Comparison of ENCODE assay signal across 14 cellular contexts in genomic region chr12:27163048-27163715, GRCh38.
DNase-seq lines count a peak whose midpoint lies in the region; ATAC-seq, FAIRE-seq and TF ChIP-seq lines count a peak whose summit lies in the region.
"Had no signal": no experiment of that assay in that cellular context is flagged by ENCODE, and none has a peak within 500 bp of the region (broad histone marks: within the 10 kb centered on the region; RNA-seq: fewer than 3 reads in every experiment).

No MANE protein-coding gene starts in this region.

- peaks cover 0 to 6% (median 0%) of the 10 kb centered on the region in 4 experiments; a peak in 2 of 7 replicates for H3K4me1 ChIP-seq in H1 (replicated peaks in 1 of 4; ENCODE audit: control insufficient read depth in 3 of 4, insufficient read depth in 4 of 4, low read length in 3 of 4)
- H3K4me1 ChIP-seq: lower lobe of right lung, sigmoid colon had no signal

- H2BK120ac ChIP-seq in H1 (replicated peaks; ENCODE audit: low read depth, low read length): no peak overlapping the region

- H3K4me3 ChIP-seq in GM12875 (ENCODE audit: low read depth, low read length): no peak overlapping the region
- no peak overlapping the region for H3K4me3 ChIP-seq in H1 (ENCODE audit: extremely low read depth in 1 of 4, insufficient read depth in 2 of 4, low read depth in 3 of 4, low read length in 4 of 4)
- H3K4me3 ChIP-seq: lower lobe of right lung, sigmoid colon had no signal

- TF ChIP-seq EP300 in H1 (IDR thresholded peaks at IDR 0.05; ENCODE audit: borderline replicate concordance in 1 of 2, low read depth in 2 of 2, low read length in 2 of 2): no peak

- H3K36me3 ChIP-seq in H1 (ENCODE audit: control insufficient read depth in 2 of 4, insufficient read depth in 4 of 4, low read length in 3 of 4): no peaks in the 10 kb centered on the region
- H3K36me3 ChIP-seq: lower lobe of right lung, sigmoid colon had no signal

- no peaks in the 10 kb centered on the region for H3K79me2 ChIP-seq in H1 (ENCODE audit: control insufficient read depth in 1 of 2, insufficient read depth in 2 of 2, low read length in 2 of 2)

- POLR2A ChIA-PET in H1 (lab: Charles Lee; ENCODE audit: partially characterized antibody): no interaction called here

- DNase-seq in NCI-H524 treated with DMSO at 0.1 percent for 48 hours (lab: John Stamatoyannopoulos, UW) (peak; percentile 69), H1 (ENCODE audit: low read depth in 1 of 2, low spot score in 2 of 2) (no peak), NCI-H1092 treated with DMSO at 0.1 percent for 48 hours (lab: John Stamatoyannopoulos, UW) (no peak)
- DNase-seq in stimulated activated effector memory CD8-positive, alpha-beta T cell treated with anti-CD3 and anti-CD28 coated beads, Interleukin-12 subunit alpha, Interleukin-12 subunit beta, amount 100 ng/mL, for 72 hours (ENCODE audit: low spot score in 2 of 2): no peak
- DNase-seq: activated CD4-positive, alpha-beta T cell treated with anti-CD3 and anti-CD28 coated beads, Interleukin-2, amount 10 ng/mL, durations not matched to agents 24 days and 14 days; activated T-cell treated with anti-CD3 and anti-CD28 coated beads, Interleukin-2, amount 50 U/mL, for 48 hours; anterior cingulate cortex; lower lobe of right lung; NCI-H2107; sigmoid colon had no signal

- 0 out of 2 replicates have a peak, but pooled peaks have one; percentile 2 for TF ChIP-seq CTCF in GM12875 (IDR thresholded peaks at IDR 0.05; ENCODE audit: borderline replicate concordance, insufficient read depth, low read depth, low read length)
- no peak for TF ChIP-seq CTCF in H1 (IDR thresholded peaks at IDR 0.05; ENCODE audit: control extremely low read depth in 1 of 3, insufficient read depth in 1 of 3, low read depth in 1 of 3, low read length in 3 of 3)

- no peak overlapping the region for H2BK20ac ChIP-seq in H1 (ENCODE audit: low read length)

- H2BK15ac ChIP-seq in H1 (ENCODE audit: low read length): no peak overlapping the region

- no peaks in the 10 kb centered on the region for H3K36me3 Mint-ChIP-seq in stimulated activated effector memory CD8-positive, alpha-beta T cell treated with anti-CD3 and anti-CD28 coated beads, Interleukin-12 subunit alpha, Interleukin-12 subunit beta, amount 100 ng/mL, for 72 hours

- no peak overlapping the region for H3K14ac ChIP-seq in H1 (ENCODE audit: insufficient read length)

- no peaks in the 10 kb centered on the region; a peak in 1 of 4 replicates for H3K9me3 ChIP-seq in H1 (ENCODE audit: insufficient read depth in 2 of 2, low read depth in 1 of 2, low read length in 1 of 2)
- H3K9me3 ChIP-seq: lower lobe of right lung, sigmoid colon had no signal

- H3K4me3 Mint-ChIP-seq in stimulated activated effector memory CD8-positive, alpha-beta T cell treated with anti-CD3 and anti-CD28 coated beads, Interleukin-12 subunit alpha, Interleukin-12 subunit beta, amount 100 ng/mL, for 72 hours: no peak overlapping the region
- H3K4me3 Mint-ChIP-seq: activated CD4-positive, alpha-beta T cell treated with anti-CD3 and anti-CD28 coated beads, Interleukin-2, amount 10 ng/mL, durations not matched to agents 24 days and 14 days; neural crest cell had no signal

- H3K27ac ChIP-seq in H1 (ENCODE audit: low read depth, low read length): no peak overlapping the region
- H3K27ac ChIP-seq: lower lobe of right lung, sigmoid colon had no signal

- H2AFZ ChIP-seq in H1 (ENCODE audit: low read length): no peak overlapping the region

- H3K23me2 ChIP-seq in H1 (ENCODE audit: low read depth, low read length): no peaks in the 10 kb centered on the region

- no peak overlapping the region for H3K56ac ChIP-seq in H1 (replicated peaks; ENCODE audit: insufficient read length, low read depth, low read length)

- H3K9ac ChIP-seq in H1 (replicated peaks in 1 of 4; ENCODE audit: extremely low read depth in 1 of 4, low read depth in 3 of 4, low read length in 3 of 4): no peak overlapping the region

- ATAC-seq in stimulated activated effector memory CD8-positive, alpha-beta T cell treated with anti-CD3 and anti-CD28 coated beads, Interleukin-12 subunit alpha, Interleukin-12 subunit beta, amount 100 ng/mL, for 72 hours: peak; percentile 72
- ATAC-seq in HG03025 (IDR thresholded peaks at IDR 0.05; ENCODE audit: low FRiP score, unreplicated experiment) (no peak), GM21360 (IDR thresholded peaks at IDR 0.05; ENCODE audit: unreplicated experiment) (no peak)
- ATAC-seq: lower lobe of right lung had no signal

- FAIRE-seq in H1 (lab: Jason Lieb, UNC): no peak

- CTCF ChIA-PET in H1 (lab: Charles Lee; ENCODE audit: partially characterized antibody): interaction anchor here (0.7 to 0.8 kb wide), 2 partner anchors 21 to 54 kb away, joined by 3 read pairs; no protein-coding TSS in a partner anchor

- TF ChIP-seq POLR2A in H1 (IDR thresholded peaks at IDR 0.05; ENCODE audit: control extremely low read depth in 1 of 2, low read depth in 2 of 2, low read length in 2 of 2): no peak

- no peak overlapping the region for H3K4me2 ChIP-seq in H1 (ENCODE audit: insufficient read depth in 1 of 2, low read depth in 2 of 2, low read length in 2 of 2)

- H3K27me3 ChIP-seq in H1 (replicated peaks in 1 of 4; ENCODE audit: control insufficient read depth in 3 of 4, extremely low read depth in 1 of 4, insufficient read depth in 3 of 4, low read length in 3 of 4): no peaks in the 10 kb centered on the region
- H3K27me3 ChIP-seq: sigmoid colon had no signal

- no peak overlapping the region for H3K23ac ChIP-seq in H1 (ENCODE audit: insufficient read length)

- peaks cover 5% of the 10 kb centered on the region for H3K9me3 Mint-ChIP-seq in stimulated activated effector memory CD8-positive, alpha-beta T cell treated with anti-CD3 and anti-CD28 coated beads, Interleukin-12 subunit alpha, Interleukin-12 subunit beta, amount 100 ng/mL, for 72 hours

- H3K27ac Mint-ChIP-seq in stimulated activated effector memory CD8-positive, alpha-beta T cell treated with anti-CD3 and anti-CD28 coated beads, Interleukin-12 subunit alpha, Interleukin-12 subunit beta, amount 100 ng/mL, for 72 hours: no peak overlapping the region
- H3K27ac Mint-ChIP-seq: activated CD4-positive, alpha-beta T cell treated with anti-CD3 and anti-CD28 coated beads, Interleukin-2, amount 10 ng/mL, durations not matched to agents 24 days and 14 days had no signal

- H4K8ac ChIP-seq in H1 (ENCODE audit: extremely low read depth, insufficient read depth, low read length): no peak overlapping the region

- H2AK5ac ChIP-seq in H1 (ENCODE audit: low read depth, low read length): no peak overlapping the region

- H4K91ac ChIP-seq in H1 (replicated peaks; ENCODE audit: insufficient read length, low read length): no peak overlapping the region

- no peak overlapping the region for H2BK12ac ChIP-seq in H1 (ENCODE audit: low read depth, low read length)

- TF ChIP-seq RAD21 in H1 (IDR thresholded peaks at IDR 0.05 in 1 of 2, conservative IDR thresholded peaks at IDR 0.05 in 1 of 2; ENCODE audit: low read depth in 2 of 2, low read length in 2 of 2): no peak

- H2BK5ac ChIP-seq in H1 (ENCODE audit: low read depth, low read length): no peak overlapping the region

- H4K20me1 ChIP-seq in H1 (replicated peaks in 1 of 2; ENCODE audit: control insufficient read depth in 1 of 2, insufficient read depth in 2 of 2, low read length in 2 of 2): no peaks in the 10 kb centered on the region

- no peak overlapping the region for H3K18ac ChIP-seq in H1 (ENCODE audit: extremely low read depth, low read length)

- WGBS in H1 (ENCODE audit: extremely low coverage in 1 of 2, insufficient coverage in 1 of 2, insufficient read length in 1 of 2, insufficient replicate concordance in 2 of 2, low coverage in 1 of 2, low lambda C conversion rate in 2 of 2, missing lambda C conversion rate in 1 of 2), 2 experiments: 56% methylated on average over 3 of the region's 3 CpGs; no CpG with 5 or more reads in 1 of the 2 experiments

- no peaks in the 10 kb centered on the region for H3K4me1 Mint-ChIP-seq in stimulated activated effector memory CD8-positive, alpha-beta T cell treated with anti-CD3 and anti-CD28 coated beads, Interleukin-12 subunit alpha, Interleukin-12 subunit beta, amount 100 ng/mL, for 72 hours

- no peak overlapping the region for H4K5ac ChIP-seq in H1 (ENCODE audit: insufficient read length, low read depth, low read length)

- no peaks in the 10 kb centered on the region for H3K79me1 ChIP-seq in H1 (ENCODE audit: low read depth, low read length)

- no peak overlapping the region for H3K4ac ChIP-seq in H1 (replicated peaks; ENCODE audit: insufficient read length, low read depth, low read length)

TF ChIP-seq in H1, 55 proteins besides CTCF, POLR2A, EP300 and RAD21:
- TF ChIP-seq POU5F1 (IDR thresholded peaks at IDR 0.05; ENCODE audit: low read depth, low read length) (no peak), ASH2L (IDR thresholded peaks at IDR 0.05; ENCODE audit: low read length) (no peak), TEAD4 (IDR thresholded peaks at IDR 0.05; ENCODE audit: low read depth, low read length) (peak; percentile 60; the same call in 1 of the 2 replicates), SIX5 (IDR thresholded peaks at IDR 0.05; ENCODE audit: low read depth, low read length) (no peak), TAF7 (optimal IDR thresholded peaks at IDR 0.05; ENCODE audit: borderline replicate concordance, low read depth, low read length) (no peak), SIN3A (conservative IDR thresholded peaks at IDR 0.05 in 1 of 2, IDR thresholded peaks at IDR 0.05 in 1 of 2; ENCODE audit: low read depth in 1 of 2, low read length in 2 of 2) (no peak), TBP (IDR thresholded peaks at IDR 0.05; ENCODE audit: low read depth, low read length) (no peak)
